Comparison of ENCODE assay signal across 9 cellular contexts in genomic region chrX:114932550-114932949, GRCh38.
"Had no signal": no experiment of that assay in that cellular context is flagged by ENCODE, and none has a peak within 500 bp of the region (broad histone marks: within the 10 kb centered on the region; RNA-seq: fewer than 3 reads in every experiment).

No MANE protein-coding gene starts in this region.

- FAIRE-seq: H1, H54, HepG2 had no signal

- DNase-seq: H9, HCEC 1CT, HFFc6, KG1 had no signal

- H3K4me2 ChIP-seq: GM23338 had no signal

- H3K4me3 ChIP-seq: GM23338 had no signal

- ATAC-seq: GM23338, HepG2 had no signal

- H2AFZ ChIP-seq: GM23338 had no signal

- H3K27ac ChIP-seq: HL-60 had no signal
